In genomic region chr3:197374951-197375560, GRCh38 we compare ENCODE assay signal across 28 cellular contexts.
DNase-seq lines count a peak whose midpoint lies in the region; ATAC-seq and TF ChIP-seq lines count a peak whose summit lies in the region.
"Had no signal": no experiment of that assay in that cellular context is flagged by ENCODE, and none has a peak within 500 bp of the region (broad histone marks: within the 10 kb centered on the region; RNA-seq: fewer than 3 reads in every experiment).

No MANE protein-coding gene starts in this region.

- no peaks in the 10 kb centered on the region for H3K36me3 Mint-ChIP-seq in chondrocyte (ENCODE audit: low read depth)
- H3K36me3 Mint-ChIP-seq in nephron (ENCODE audit: low read depth) = peaks cover 3% of the 10 kb centered on the region
- H3K36me3 Mint-ChIP-seq: activated naive CD4-positive, alpha-beta T cell treated with anti-CD3 and anti-CD28 coated beads, Interleukin-2, amount 50 U/mL, for 24 hours; IgD-negative memory B cell; T-cell had no signal

- TF ChIP-seq CTCF in chondrocyte (IDR thresholded peaks at IDR 0.05) (no peak), nephron (IDR thresholded peaks at IDR 0.05; ENCODE audit: unreplicated experiment in 3 of 3) (no peak), vagina (IDR thresholded peaks at IDR 0.05) (no peak)

- no peak overlapping the region for H3K27ac ChIP-seq in vagina
- H3K27ac ChIP-seq: ascending aorta, gastroesophageal sphincter, upper lobe of right lung had no signal

- H3K36me3 ChIP-seq in MG63 = no peaks in the 10 kb centered on the region
- no peaks in the 10 kb centered on the region for H3K36me3 ChIP-seq in vagina
- H3K36me3 ChIP-seq: ascending aorta, gastroesophageal sphincter, upper lobe of right lung had no signal

- H3K4me1 Mint-ChIP-seq in chondrocyte (ENCODE audit: low read depth) (peaks cover 28% of the 10 kb centered on the region), nephron (peaks cover 64% of the 10 kb centered on the region)
- H3K4me1 Mint-ChIP-seq: activated naive CD4-positive, alpha-beta T cell treated with anti-CD3 and anti-CD28 coated beads, Interleukin-2, amount 50 U/mL, for 24 hours; T-cell had no signal

- intact Hi-C loops in vagina (cut with DNase I) = no loop called here

- peak overlapping the region; percentile 33 for H3K27ac Mint-ChIP-seq in chondrocyte (ENCODE audit: unreplicated experiment)
- peak overlapping the region; percentile 25 to 27 (median 26) for H3K27ac Mint-ChIP-seq in nephron
- H3K27ac Mint-ChIP-seq: activated naive CD4-positive, alpha-beta T cell treated with anti-CD3 and anti-CD28 coated beads, Interleukin-2, amount 50 U/mL, for 24 hours; activated T-cell treated with anti-CD3 and anti-CD28 coated beads, Interleukin-2, amount 50 U/mL, for 72 hours; T-cell had no signal

- H3K27me3 Mint-ChIP-seq in chondrocyte (ENCODE audit: low read depth) (no peaks in the 10 kb centered on the region), nephron (ENCODE audit: low read depth) (peaks cover 9% of the 10 kb centered on the region)
- H3K27me3 Mint-ChIP-seq: activated naive CD4-positive, alpha-beta T cell treated with anti-CD3 and anti-CD28 coated beads, Interleukin-2, amount 50 U/mL, for 24 hours had no signal

- H3K4me3 Mint-ChIP-seq in chondrocyte (ENCODE audit: unreplicated experiment) = no peak overlapping the region
- H3K4me3 Mint-ChIP-seq in nephron = no peak overlapping the region
- H3K4me3 Mint-ChIP-seq: activated naive CD4-positive, alpha-beta T cell treated with anti-CD3 and anti-CD28 coated beads, Interleukin-2, amount 50 U/mL, for 24 hours; activated T-cell treated with anti-CD3 and anti-CD28 coated beads, Interleukin-2, amount 50 U/mL, for 72 hours; IgD-negative memory B cell; T-cell had no signal

- peaks cover 46% of the 10 kb centered on the region for H3K4me1 ChIP-seq in vagina
- H3K4me1 ChIP-seq: ascending aorta, gastroesophageal sphincter had no signal

- peak; percentile 60 for DNase-seq in Ammon's horn (ENCODE audit: low spot score)
- DNase-seq in MG63 = peak; percentile 90
- no peak for DNase-seq in chondrocyte (ENCODE audit: low spot score)
- DNase-seq in effector CD8-positive, alpha-beta T cell (lab: John Stamatoyannopoulos, UW) = no peak
- no peak for DNase-seq in vagina (ENCODE audit: extremely low spot score in 2 of 2)
- DNase-seq: activated CD4-positive, alpha-beta T cell treated with anti-CD3 and anti-CD28 coated beads for 48 hours; activated T-cell treated with anti-CD3 and anti-CD28 coated beads, Interleukin-2, amount 50 U/mL, for 72 hours; central memory CD4-positive, alpha-beta T cell; DMS153; erythroblast; GDM1; HCEC 1CT; kidney; NCI-H1436 treated with DMSO at 0.1 percent for 48 hours; NCI-H2171 treated with DMSO at 0.1 percent for 48 hours; NCI-H526 treated with DMSO at 0.1 percent for 48 hours; occipital lobe; retina; Right ventricle myocardium superior; T-cell; upper lobe of right lung had no signal

- H3K27me3 ChIP-seq in MG63 (no peaks in the 10 kb centered on the region), vagina (no peaks in the 10 kb centered on the region)
- H3K27me3 ChIP-seq: ascending aorta, gastroesophageal sphincter, upper lobe of right lung had no signal

- no peaks in the 10 kb centered on the region for H3K9me3 ChIP-seq in MG63
- H3K9me3 ChIP-seq in vagina = no peaks in the 10 kb centered on the region
- H3K9me3 ChIP-seq: ascending aorta, gastroesophageal sphincter, upper lobe of right lung had no signal

- no peak for TF ChIP-seq POLR2A in vagina (IDR thresholded peaks at IDR 0.05)

- H3K4me3 ChIP-seq in MG63 (no peak overlapping the region), vagina (no peak overlapping the region)
- H3K4me3 ChIP-seq: ascending aorta, gastroesophageal sphincter, lung, upper lobe of right lung had no signal

- no peak for ATAC-seq in GM18519 (IDR thresholded peaks at IDR 0.05; ENCODE audit: low FRiP score, unreplicated experiment)
- ATAC-seq: activated T-cell treated with anti-CD3 and anti-CD28 coated beads, Interleukin-2, amount 50 U/mL, for 72 hours; gastroesophageal sphincter; T-cell; upper lobe of right lung had no signal

- H3K9me3 Mint-ChIP-seq in chondrocyte (ENCODE audit: low read depth) (no peaks in the 10 kb centered on the region), nephron (no peaks in the 10 kb centered on the region)
- H3K9me3 Mint-ChIP-seq: activated naive CD4-positive, alpha-beta T cell treated with anti-CD3 and anti-CD28 coated beads, Interleukin-2, amount 50 U/mL, for 24 hours; activated T-cell treated with anti-CD3 and anti-CD28 coated beads, Interleukin-2, amount 50 U/mL, for 72 hours; IgD-negative memory B cell; T-cell had no signal

Comparison
In these comparisons a context has a peak if more than half of its experiments do, and no peak if none do; other contexts are left out.
1. DNase-seq: peak in Ammon's horn (single experiment) and MG63 (single experiment); none in chondrocyte (single experiment), effector CD8-positive, alpha-beta T cell (single experiment) and vagina (0 of 2).